ENCODE assay signal across 8 cellular contexts in genomic region chr20:36573103-36573797, GRCh38. TPM values are rescaled to one million over a fixed set of nuclear protein-coding genes. Genes with fewer than 3 reads are reported as not detected.
DNase-seq lines count a peak whose midpoint lies in the region; ATAC-seq and TF ChIP-seq lines count a peak whose summit lies in the region.

Gene TGIF2, plus strand, starts transcription at chr20:36573597. Its CDS starts 5,178 bp downstream, at chr20:36578775.

- H3K79me2 ChIP-seq in PC-9 (ENCODE audit: low read depth) = peaks cover 13% of the 10 kb centered on the region

- H3K27ac ChIP-seq in PC-9 = no peak within 1 kb of the TSS

- no peaks in the 10 kb centered on the region for H3K9me2 ChIP-seq in PC-9 (ENCODE audit: insufficient read depth)

- intact Hi-C loops in PC-9 (cut with micrococcal nuclease; ENCODE audit: unreplicated experiment) = loop anchor here (10.0 kb wide), 1 partner anchor 1118 kb away; the partner anchor contains the start of gene CEP250

- no TSS peak for BruUV-seq in PC-9 (replicated peaks; lab: Mats Ljungman, UMichigan)

- POLR2A ChIA-PET in PC-9 (lab: Charles Lee; ENCODE audit: unreplicated experiment) = interaction anchor here (0.5 to 0.8 kb wide), 4 partner anchors 113 to 1897 kb away, joined by 3 to 18 read pairs (median 4); partner anchors contain the start of genes NDRG3 and PIGU

- H3K36me3 ChIP-seq in PC-9 (ENCODE audit: low read depth) = no peaks in the 10 kb centered on the region

- H3K27me3 ChIP-seq in PC-9 (ENCODE audit: insufficient read depth, low read depth) = no peaks in the 10 kb centered on the region

- peak within 1 kb of the TSS; percentile 96 for H2AFZ ChIP-seq in PC-9

- TF ChIP-seq CTCF in PC-9 (conservative IDR thresholded peaks at IDR 0.05) = no peak

- peaks cover 49% of the 10 kb centered on the region for H3F3A ChIP-seq in PC-9 (ENCODE audit: insufficient read depth, low read depth)

- CTCF ChIA-PET in PC-9 (lab: Charles Lee) = interaction anchor here (0.6 to 1.5 kb wide), 3 partner anchors 12 to 173 kb away, joined by 4 to 5 read pairs (median 4); partner anchors contain the start of gene NDRG3

- ATAC-seq in HG03442 (IDR thresholded peaks at IDR 0.05; ENCODE audit: unreplicated experiment) = peak; percentile 64

- H3K4me1 ChIP-seq in PC-9 (replicated peaks; ENCODE audit: insufficient read depth) = peaks cover 18% of the 10 kb centered on the region

- peak within 1 kb of the TSS; percentile 95 for H3K4me2 ChIP-seq in PC-9

- no peaks in the 10 kb centered on the region for H3K9me3 ChIP-seq in PC-9 (ENCODE audit: insufficient read depth, low read depth)

- H3K4me3 ChIP-seq in PC-9 = peak within 1 kb of the TSS; percentile 75

- no peak for TF ChIP-seq POLR2A in erythroblast (IDR thresholded peaks at IDR 0.05; ENCODE audit: low read length)

- DNase-seq in C1 segment of cervical spinal cord (lab: John Stamatoyannopoulos, UW) (peak in 9 of 14 donors; percentile 17 to 76 (median 46)), GM19238 (ENCODE audit: insufficient read length, low spot score) (peak; percentile 98), PC-9 (peak; percentile 52 to 91), erythroblast (lab: John Stamatoyannopoulos, UW) (peak; percentile 70 to 74), myocyte (ENCODE audit: low read depth) (peak; percentile 84)
- peak; percentile 94 for DNase-seq in activated T-cell treated with anti-CD3 and anti-CD28 coated beads, Interleukin-2, amount 50 U/mL, for 1 hour
- peak; percentile 81 to 92 for DNase-seq in stimulated activated CD8-positive, alpha-beta memory T cell treated with anti-CD3 and anti-CD28 coated beads, Interleukin-7, amount 100 ng/mL, for 48 hours (ENCODE audit: extremely low read depth in 1 of 2, low read depth in 1 of 2)

- no peaks in the 10 kb centered on the region for H4K20me1 ChIP-seq in PC-9 (ENCODE audit: insufficient read depth)

RNA-seq across cellular contexts. Expression of gene TGIF2, which starts in this region (rescaled TPM):
- total RNA-seq in PC-9 (2021) (15.7 and 18.3 TPM in 2 replicates), myocyte (11.3 and 22.1 TPM in 2 replicates)
- polyA plus RNA-seq in myocyte (2012) = 12.1 TPM

Comparison
In these comparisons a context has a peak if more than half of its experiments do, and no peak if none do; other contexts are left out.
1. DNase-seq: peak in every context shown above with its lines; median percentile 98 in GM19238; 94 in activated T-cell treated with anti-CD3 and anti-CD28 coated beads, Interleukin-2, amount 50 U/mL, for 1 hour; 86 in stimulated activated CD8-positive, alpha-beta memory T cell treated with anti-CD3 and anti-CD28 coated beads, Interleukin-7, amount 100 ng/mL, for 48 hours; 84 in myocyte; 72 in erythroblast; 72 in PC-9; 46 in C1 segment of cervical spinal cord.